In genomic region chr5:72209515-72210115, GRCh38 we compare ENCODE assay signal across 9 cellular contexts.
A peak's percentile ranks its signal among the peaks of the same experiment; 100 is the strongest.
DNase-seq lines count a peak whose midpoint lies in the region; ATAC-seq and TF ChIP-seq lines count a peak whose summit lies in the region.
"Had no signal": no experiment of that assay in that cellular context is flagged by ENCODE, and none has a peak within 500 bp of the region (broad histone marks: within the 10 kb centered on the region; RNA-seq: fewer than 3 reads in every experiment).

No MANE protein-coding gene starts in this region.

- H3K9ac ChIP-seq in H9 (ENCODE audit: extremely low read depth, insufficient read length, low read length), result no peak overlapping the region

- H3K27me3 Mint-ChIP-seq in H9 (ENCODE audit: low read depth) (peaks cover 11% of the 10 kb centered on the region), immature natural killer cell (ENCODE audit: low read depth in 3 of 3) (peaks cover 0 to 5% (median 1%) of the 10 kb centered on the region in 3 donors)
- H3K27me3 Mint-ChIP-seq in effector memory CD8-positive, alpha-beta T cell, result no peaks in the 10 kb centered on the region
- H3K27me3 Mint-ChIP-seq in activated CD4-positive, alpha-beta T cell treated with anti-CD3 and anti-CD28 coated beads, Interleukin-2, amount 10 ng/mL, durations not matched to agents 7 days and 5 days, result no peaks in the 10 kb centered on the region

- no peaks in the 10 kb centered on the region for H3K23me2 ChIP-seq in H9 (ENCODE audit: insufficient read length, low read depth, low read length, poor library complexity, severe bottlenecking)

- H2AK5ac ChIP-seq in H9 (ENCODE audit: insufficient read length, low read length), result no peak overlapping the region

- H3K4me1 ChIP-seq in H9 (ENCODE audit: insufficient read depth, low read length), result no peaks in the 10 kb centered on the region; the same call in 1 of the 2 replicates

- no peak overlapping the region for H3K23ac ChIP-seq in H9 (ENCODE audit: insufficient read length, low read depth, low read length)

- H3K4me3 ChIP-seq in dorsolateral prefrontal cortex, result no peak overlapping the region
- H3K4me3 ChIP-seq: body of pancreas had no signal

- H3K79me2 ChIP-seq in H9 (ENCODE audit: insufficient read depth, low read length), result no peaks in the 10 kb centered on the region

- H2BK5ac ChIP-seq in H9 (ENCODE audit: insufficient read length, low read length), result no peak overlapping the region

- H3K27ac ChIP-seq in H9 (ENCODE audit: insufficient read length, low read depth, low read length), result no peak overlapping the region
- peak overlapping the region in 35 of 59 donors; percentile 4 to 70 (median 35) for H3K27ac ChIP-seq in dorsolateral prefrontal cortex
- H3K27ac ChIP-seq: body of pancreas had no signal

- H3K27me3 ChIP-seq in H9 (ENCODE audit: insufficient read depth, low read length), result no peaks in the 10 kb centered on the region
- H3K27me3 ChIP-seq in dorsolateral prefrontal cortex, result no peaks in the 10 kb centered on the region
- H3K27me3 ChIP-seq: body of pancreas had no signal

- no peak overlapping the region for H3T11ph ChIP-seq in H9 (ENCODE audit: low read length)

- H3K36me3 Mint-ChIP-seq in H9 (ENCODE audit: insufficient read depth in 1 of 3, low read depth in 3 of 3) (peaks cover 11 to 29% (median 20%) of the 10 kb centered on the region in 3 experiments; a peak in 6 of 7 replicates), immature natural killer cell (peaks cover 6 to 32% (median 28%) of the 10 kb centered on the region in 3 donors)
- no peaks in the 10 kb centered on the region for H3K36me3 Mint-ChIP-seq in effector memory CD8-positive, alpha-beta T cell (ENCODE audit: insufficient read depth)
- H3K36me3 Mint-ChIP-seq in activated CD4-positive, alpha-beta T cell treated with anti-CD3 and anti-CD28 coated beads, Interleukin-2, amount 10 ng/mL, durations not matched to agents 7 days and 5 days (ENCODE audit: low read depth), result no peaks in the 10 kb centered on the region

- H3K14ac ChIP-seq in H9 (ENCODE audit: insufficient read depth, low read length), result no peak overlapping the region

- no peaks in the 10 kb centered on the region for H3K9me3 ChIP-seq in H9 (ENCODE audit: control insufficient read depth, low read depth, low read length)
- H3K9me3 ChIP-seq: body of pancreas had no signal

- intact Hi-C loops in dorsolateral prefrontal cortex (cut with DNase I), result no loop called here

- H3K27ac Mint-ChIP-seq in H9 (no peak overlapping the region), immature natural killer cell (no peak overlapping the region)
- H3K27ac Mint-ChIP-seq in effector memory CD8-positive, alpha-beta T cell, result peak overlapping the region in 1 of 2 donors; percentile 14
- H3K27ac Mint-ChIP-seq in activated CD4-positive, alpha-beta T cell treated with anti-CD3 and anti-CD28 coated beads, Interleukin-2, amount 10 ng/mL, durations not matched to agents 7 days and 5 days, result no peak overlapping the region

- H2BK15ac ChIP-seq in H9 (ENCODE audit: low read depth, low read length), result no peak overlapping the region

- H4K91ac ChIP-seq in H9 (ENCODE audit: insufficient read length, low read depth, low read length), result no peak overlapping the region

- no peak overlapping the region for H2BK20ac ChIP-seq in H9 (ENCODE audit: low read depth, low read length, poor library complexity, severe bottlenecking)

- H3K4ac ChIP-seq in H9 (ENCODE audit: low read depth, low read length), result no peak overlapping the region

- H2AFZ ChIP-seq in H9 (ENCODE audit: low read length), result no peak overlapping the region

- no peak overlapping the region for H4K8ac ChIP-seq in H9 (replicated peaks; ENCODE audit: insufficient read length, low read depth, low read length)

- H3K9me3 Mint-ChIP-seq in H9 (no peaks in the 10 kb centered on the region; a peak in 1 of 5 replicates), immature natural killer cell (no peaks in the 10 kb centered on the region)
- H3K9me3 Mint-ChIP-seq in effector memory CD8-positive, alpha-beta T cell, result no peaks in the 10 kb centered on the region
- no peaks in the 10 kb centered on the region for H3K9me3 Mint-ChIP-seq in activated CD4-positive, alpha-beta T cell treated with anti-CD3 and anti-CD28 coated beads, Interleukin-2, amount 10 ng/mL, durations not matched to agents 7 days and 5 days

- H3K56ac ChIP-seq in H9 (ENCODE audit: insufficient read length, low read depth, low read length), result no peak overlapping the region

- no peak overlapping the region for H3K18ac ChIP-seq in H9 (ENCODE audit: insufficient read length, low read depth, low read length)

- ATAC-seq in effector memory CD8-positive, alpha-beta T cell (replicated peaks), result no peak
- ATAC-seq: body of pancreas had no signal

- CTCF ChIA-PET in activated CD4-positive, alpha-beta T cell treated with anti-CD3 and anti-CD28 coated beads, Interleukin-2, amount 10 ng/mL, durations not matched to agents 7 days and 5 days (lab: Charles Lee), result interaction anchor here (1.0 kb wide), 1 partner anchor 99 kb away, joined by 3 read pairs; no protein-coding TSS in a partner anchor

- POLR2A ChIA-PET in activated CD4-positive, alpha-beta T cell treated with anti-CD3 and anti-CD28 coated beads, Interleukin-2, amount 10 ng/mL, durations not matched to agents 7 days and 5 days (lab: Charles Lee), result no interaction called here

- no peak overlapping the region for H2BK120ac ChIP-seq in H9 (ENCODE audit: low read depth, low read length, poor library complexity, severe bottlenecking)

- TF ChIP-seq CTCF in H9 (conservative IDR thresholded peaks at IDR 0.05), result no peak
- peak in 17 of 56 donors; percentile 8 to 59 (median 31) for TF ChIP-seq CTCF in dorsolateral prefrontal cortex (IDR thresholded peaks at IDR 0.05 in 54 of 56, conservative IDR thresholded peaks at IDR 0.05 in 2 of 56; ENCODE audit: low read depth in 1 of 56, partially characterized antibody in 56 of 56)

- DNase-seq in H9, result peak; percentile 39
- DNase-seq in NCI-H2171 (lab: John Stamatoyannopoulos, UW), result peak; percentile 79
- peak in 6 of 10 donors; percentile 28 to 62 (median 44) for DNase-seq in dorsolateral prefrontal cortex
- DNase-seq in renal cortical epithelial cell (ENCODE audit: low read depth), result peak; percentile 72
- DNase-seq in immature natural killer cell, result no peak
- DNase-seq in effector memory CD8-positive, alpha-beta T cell, result no peak
- no peak for DNase-seq in stimulated activated CD4-positive, alpha-beta T cell treated with anti-CD3 and anti-CD28 coated beads, Interleukin-2, amount 100 ng/mL, for 48 hours
- no peak for DNase-seq in activated CD4-positive, alpha-beta T cell treated with anti-CD3 and anti-CD28 coated beads, Interleukin-2, amount 10 ng/mL, durations not matched to agents 7 days and 5 days
- DNase-seq: body of pancreas had no signal

- no peaks in the 10 kb centered on the region for H4K20me1 ChIP-seq in H9 (ENCODE audit: control insufficient read depth, insufficient read depth, insufficient read length)

- H3K4me3 Mint-ChIP-seq in H9 (no peak overlapping the region), immature natural killer cell (no peak overlapping the region)
- H3K4me3 Mint-ChIP-seq in effector memory CD8-positive, alpha-beta T cell, result no peak overlapping the region
- H3K4me3 Mint-ChIP-seq in activated CD4-positive, alpha-beta T cell treated with anti-CD3 and anti-CD28 coated beads, Interleukin-2, amount 10 ng/mL, durations not matched to agents 7 days and 5 days, result no peak overlapping the region

- H4K5ac ChIP-seq in H9 (ENCODE audit: insufficient read length, low read depth, low read length), result no peak overlapping the region

- no peaks in the 10 kb centered on the region for H3K79me1 ChIP-seq in H9 (ENCODE audit: insufficient read depth, low read depth, low read length, poor library complexity, severe bottlenecking)

- H3K4me1 Mint-ChIP-seq in H9, result peaks cover 35% of the 10 kb centered on the region in 2 experiments
- H3K4me1 Mint-ChIP-seq in immature natural killer cell, result no peaks in the 10 kb centered on the region
- H3K4me1 Mint-ChIP-seq in effector memory CD8-positive, alpha-beta T cell (ENCODE audit: low read depth in 2 of 2), result no peaks in the 10 kb centered on the region
- no peaks in the 10 kb centered on the region for H3K4me1 Mint-ChIP-seq in activated CD4-positive, alpha-beta T cell treated with anti-CD3 and anti-CD28 coated beads, Interleukin-2, amount 10 ng/mL, durations not matched to agents 7 days and 5 days

- WGBS in H9 (ENCODE audit: extremely low coverage, insufficient read length, low lambda C conversion rate), result no CpG with 5 or more reads among the region's 7 CpGs

- no peak overlapping the region for H2BK12ac ChIP-seq in H9 (ENCODE audit: insufficient read length, low read depth, low read length)

- H3K4me2 ChIP-seq in H9 (ENCODE audit: insufficient read depth, insufficient read length, low read length), result no peak overlapping the region

Comparison
In these comparisons a context has a peak if more than half of its experiments do, and no peak if none do; other contexts are left out.
1. DNase-seq: peak in H9 (single experiment), NCI-H2171 (single experiment), dorsolateral prefrontal cortex (6 of 10) and renal cortical epithelial cell (single experiment); none in immature natural killer cell (0 of 3), effector memory CD8-positive, alpha-beta T cell (0 of 3), stimulated activated CD4-positive, alpha-beta T cell treated with anti-CD3 and anti-CD28 coated beads, Interleukin-2, amount 100 ng/mL, for 48 hours (0 of 2) and activated CD4-positive, alpha-beta T cell treated with anti-CD3 and anti-CD28 coated beads, Interleukin-2, amount 10 ng/mL, durations not matched to agents 7 days and 5 days (single experiment).